In the genomic region with DNA sequence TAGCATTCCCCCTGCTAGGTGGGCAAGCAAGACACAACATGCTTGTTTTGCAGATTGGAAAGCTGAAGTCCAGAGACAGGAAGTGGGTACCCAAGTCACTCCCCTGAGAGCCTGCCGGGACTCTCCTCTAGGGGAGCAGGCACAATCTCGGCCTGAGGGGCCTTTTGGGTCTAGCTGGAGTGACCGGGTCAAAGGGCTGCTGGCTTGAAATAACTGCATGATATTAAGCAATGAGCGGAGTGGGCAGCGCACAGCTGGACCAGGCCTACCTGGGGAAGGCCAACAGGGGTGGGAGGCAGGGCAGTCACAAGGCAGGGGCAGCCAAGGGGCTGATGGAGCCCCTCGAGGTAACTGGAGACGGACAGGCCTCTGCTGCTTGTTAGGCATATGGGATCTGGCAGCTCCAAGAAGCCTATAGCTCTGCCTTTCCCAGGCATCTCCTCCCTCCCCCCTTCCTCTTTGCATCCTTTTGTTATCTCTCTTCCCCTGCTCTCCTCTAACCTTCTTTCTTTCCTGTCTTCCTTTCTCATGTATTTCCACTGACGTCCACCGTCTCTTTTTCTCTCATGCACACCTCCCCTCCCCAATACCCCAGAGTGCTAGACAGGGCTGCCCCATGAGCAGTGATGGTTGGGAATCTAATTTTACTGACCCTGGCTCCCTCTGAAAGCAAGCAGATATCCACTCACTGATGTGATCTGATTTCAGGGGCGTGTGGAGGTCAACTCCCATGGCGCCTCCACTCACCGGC, we compare ENCODE assay signal across 16 cellular contexts.
DNase-seq lines count a peak whose midpoint lies in the region; ATAC-seq and TF ChIP-seq lines count a peak whose summit lies in the region.
"Had no signal": no experiment of that assay in that cellular context is flagged by ENCODE, and none has a peak within 500 bp of the region (broad histone marks: within the 10 kb centered on the region; RNA-seq: fewer than 3 reads in every experiment).

No MANE protein-coding gene starts in this region.

- peak; percentile 51 for DNase-seq in activated effector memory CD4-positive, alpha-beta T cell treated with anti-CD3 and anti-CD28 coated beads, Interleukin-2, amount 50 U/mL, for 16 hours
- no peak for DNase-seq in activated effector memory CD4-positive, alpha-beta T cell treated with Interleukin-2 at 50 U/mL for 16 hours
- peak; percentile 19 for DNase-seq in ecto neural progenitor cell (ENCODE audit: low spot score)
- DNase-seq in right lobe of liver, result peak; percentile 46 to 84 (median 72)
- no peak for DNase-seq in DMS 273 treated with DMSO at 0.1 percent for 48 hours (lab: John Stamatoyannopoulos, UW)
- DNase-seq in T-helper 9 cell, result no peak
- DNase-seq: 8988T; activated CD4-positive, alpha-beta memory T cell treated with anti-CD3 and anti-CD28 coated beads for 36 hours; activated gamma-delta T cell treated with Interleukin-2 at 50 U/mL for 16 hours; CD8-positive, alpha-beta memory T cell; effector CD8-positive, alpha-beta T cell; GDM1; SHP77 had no signal

- no peak for TF ChIP-seq POLR2A in right lobe of liver (IDR thresholded peaks at IDR 0.05)

- no peaks in the 10 kb centered on the region for H3K9me3 ChIP-seq in right lobe of liver
- H3K9me3 ChIP-seq in stomach smooth muscle (ENCODE audit: control insufficient read depth in 2 of 2, low read length in 2 of 2), result no peaks in the 10 kb centered on the region
- H3K9me3 ChIP-seq: HAP-1 had no signal

- H3K36me3 ChIP-seq in right lobe of liver (no peaks in the 10 kb centered on the region), stomach smooth muscle (ENCODE audit: control insufficient read depth in 2 of 2, insufficient read depth in 2 of 2, low read length in 2 of 2) (no peaks in the 10 kb centered on the region)
- H3K36me3 ChIP-seq: HAP-1 had no signal

- intact Hi-C loops in right lobe of liver (cut with DNase I), result loop anchor here in 1 of 2 donors (10.0 kb wide), 1 partner anchor 75 kb away; no protein-coding TSS in a partner anchor

- H3K27ac ChIP-seq in right lobe of liver (peak overlapping the region in 2 of 3 donors; percentile 47 to 59), stomach smooth muscle (ENCODE audit: low read length) (peak overlapping the region; percentile 49)

- H3K27me3 ChIP-seq in right lobe of liver (no peaks in the 10 kb centered on the region), stomach smooth muscle (ENCODE audit: control insufficient read depth in 1 of 2, insufficient read depth in 2 of 2, low read length in 2 of 2) (no peaks in the 10 kb centered on the region)

- WGBS in right lobe of liver (ENCODE audit: insufficient coverage, low coverage, low lambda C conversion rate, missing lambda C conversion rate), result 42% methylated on average over 8 of the region's 12 CpGs

- H3K9ac ChIP-seq in stomach smooth muscle (ENCODE audit: low read length in 2 of 2), result no peak overlapping the region

- peaks cover 0 to 48% (median 6%) of the 10 kb centered on the region in 4 donors for H3K4me1 ChIP-seq in right lobe of liver
- peaks cover 27% of the 10 kb centered on the region for H3K4me1 ChIP-seq in stomach smooth muscle (ENCODE audit: control insufficient read depth, insufficient read depth, low read length)
- H3K4me1 ChIP-seq: HAP-1 had no signal

- H3K4me3 ChIP-seq in right lobe of liver, result no peak overlapping the region
- H3K4me3 ChIP-seq in stomach smooth muscle (ENCODE audit: low read length in 2 of 2), result peak overlapping the region in 1 of 2 donors; percentile 7
- H3K4me3 ChIP-seq: HAP-1 had no signal

- peak in 1 of 4 donors; percentile 17 for TF ChIP-seq CTCF in right lobe of liver (IDR thresholded peaks at IDR 0.05)

- ATAC-seq in right lobe of liver (peak; percentile 74 to 85 (median 84)), HG03280 (IDR thresholded peaks at IDR 0.05; ENCODE audit: unreplicated experiment) (no peak)

Comparison
In these comparisons a context has a peak if more than half of its experiments do, and no peak if none do; other contexts are left out.
1. DNase-seq: peak in activated effector memory CD4-positive, alpha-beta T cell treated with anti-CD3 and anti-CD28 coated beads, Interleukin-2, amount 50 U/mL, for 16 hours (single experiment), ecto neural progenitor cell (single experiment) and right lobe of liver (3 of 3); none in activated effector memory CD4-positive, alpha-beta T cell treated with Interleukin-2 at 50 U/mL for 16 hours (single experiment), DMS 273 treated with DMSO at 0.1 percent for 48 hours (single experiment) and T-helper 9 cell (single experiment).